In the genomic region with DNA sequence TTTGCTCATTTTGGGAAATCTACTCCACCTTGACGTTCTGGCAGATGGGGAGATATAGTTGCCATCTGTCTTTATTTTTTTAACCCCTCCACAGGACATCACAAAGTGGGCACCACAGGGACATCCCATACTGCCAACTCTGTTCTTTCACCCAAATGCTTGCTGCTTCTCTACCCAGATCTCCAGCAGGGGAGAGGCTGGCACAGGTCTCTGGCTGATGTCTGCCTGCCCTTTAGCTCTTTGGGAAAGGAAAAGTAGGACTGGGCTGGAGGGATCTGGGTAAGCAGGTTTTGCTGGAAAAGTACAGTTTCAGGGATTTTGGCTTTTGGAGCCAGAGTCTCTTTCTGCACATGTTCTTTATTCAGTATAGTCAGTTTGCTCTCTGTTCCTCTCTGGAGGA, we compare ENCODE assay signal across 23 cellular contexts.
"Had no signal": no experiment of that assay in that cellular context is flagged by ENCODE, and none has a peak within 500 bp of the region (broad histone marks: within the 10 kb centered on the region; RNA-seq: fewer than 3 reads in every experiment).

No MANE protein-coding gene starts in this region.

- H3K27ac ChIP-seq: colonic mucosa, foreskin keratinocyte, hepatocyte, right atrium auricular region, upper lobe of left lung had no signal

- H3K9me3 ChIP-seq: colonic mucosa, right atrium auricular region, upper lobe of left lung had no signal

- H3K4me3 ChIP-seq: colonic mucosa, hepatocyte, right atrium auricular region, upper lobe of left lung had no signal

- DNase-seq: activated CD4-positive, alpha-beta T cell treated with anti-CD3 and anti-CD28 coated beads, Interleukin-2, amount 10 ng/mL, durations not matched to agents 24 days and 14 days; activated CD4-positive, CD25-positive, alpha-beta regulatory T cell; activated CD8-positive, alpha-beta T cell treated with anti-CD3 and anti-CD28 coated beads for 36 hours; activated naive CD4-positive, alpha-beta T cell; activated naive CD8-positive, alpha-beta T cell treated with anti-CD3 and anti-CD28 coated beads for 36 hours; activated T-cell treated with anti-CD3 and anti-CD28 coated beads, Interleukin-2, amount 50 U/mL, for 1 hour; amniotic stem cell; colonic mucosa; foreskin keratinocyte; left cardiac atrium; mesendoderm; naive thymus-derived CD8-positive, alpha-beta T cell; nucleus accumbens; stimulated activated CD4-positive, alpha-beta T cell treated with anti-CD3 and anti-CD28 coated beads, Interleukin-12 subunit alpha, Interleukin-12 subunit beta, amount 100 ng/mL, for 4 hours; stimulated activated CD4-positive, alpha-beta T cell treated with anti-CD3 and anti-CD28 coated beads, Interleukin-1b, Interleukin-23, amount 100 ng/mL, for 48 hours; stimulated activated CD8-positive, alpha-beta memory T cell treated with anti-CD3 and anti-CD28 coated beads, Interleukin-4, amount 100 ng/mL, for 48 hours; stimulated activated naive CD8-positive, alpha-beta T cell treated with anti-CD3 and anti-CD28 coated beads, Interleukin-15, amount 100 ng/mL, for 72 hours; T-helper 1 cell; T1000; upper lobe of left lung had no signal

- H3K27me3 ChIP-seq: colonic mucosa, foreskin keratinocyte, hepatocyte, right atrium auricular region, upper lobe of left lung had no signal

- H3K4me1 ChIP-seq: colonic mucosa, foreskin keratinocyte, right atrium auricular region, upper lobe of left lung had no signal

- ATAC-seq: activated CD8-positive, alpha-beta T cell treated with anti-CD3 and anti-CD28 coated beads for 36 hours; activated T-helper 17 cell treated with anti-CD3 and anti-CD28 coated beads, Interleukin-2, amount 50 U/mL, for 72 hours; foreskin keratinocyte; left cardiac atrium; naive thymus-derived CD8-positive, alpha-beta T cell; stimulated activated naive CD8-positive, alpha-beta T cell treated with anti-CD3 and anti-CD28 coated beads, Interleukin-15, amount 100 ng/mL, for 72 hours had no signal

- H3K36me3 ChIP-seq: colonic mucosa, right atrium auricular region, upper lobe of left lung had no signal
